ENCODE assay signal across 28 cellular contexts in the genomic region with DNA sequence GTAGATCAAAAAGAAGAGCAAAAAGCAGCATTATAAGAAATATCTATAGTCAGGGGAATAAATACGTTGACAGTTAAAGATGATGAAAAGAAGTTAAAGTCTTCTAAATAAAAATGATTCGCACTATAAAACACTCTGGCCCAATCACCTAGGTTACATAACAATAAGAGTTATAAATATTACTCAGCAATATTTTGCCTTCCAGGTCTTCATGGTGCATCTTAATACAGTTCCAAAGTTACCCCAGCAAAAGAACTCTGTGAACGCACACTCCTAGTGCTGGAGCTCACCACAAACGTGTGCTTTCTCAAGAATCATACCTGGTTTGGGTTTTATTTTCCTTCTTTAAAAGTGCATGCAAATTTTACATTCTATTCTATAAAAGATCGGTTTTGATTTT.
"Had no signal": no experiment of that assay in that cellular context is flagged by ENCODE, and none has a peak within 500 bp of the region (broad histone marks: within the 10 kb centered on the region; RNA-seq: fewer than 3 reads in every experiment).

No MANE protein-coding gene starts in this region.

- H3K27ac ChIP-seq: body of pancreas, cardiac muscle cell, colonic mucosa, WERI-Rb-1 had no signal

- H3K4me1 ChIP-seq: body of pancreas, colonic mucosa had no signal

- H3K9me3 ChIP-seq: body of pancreas, colonic mucosa, esophagus muscularis mucosa, gastroesophageal sphincter had no signal

- H3K36me3 ChIP-seq: cardiac muscle cell, colonic mucosa, esophagus muscularis mucosa, gastroesophageal sphincter, WERI-Rb-1 had no signal

- DNase-seq: activated B cell treated with CpG ODN at 0.5 μM for 24 hours; activated CD4-positive, alpha-beta T cell treated with anti-CD3 and anti-CD28 coated beads for 48 hours; activated CD4-positive, alpha-beta T cell treated with anti-CD3 and anti-CD28 coated beads, Interleukin-2, amount 50 U/mL, for 1 hour; activated CD4-positive, alpha-beta T cell treated with anti-CD3 and anti-CD28 coated beads, Interleukin-2, amount 50 U/mL, for 48 hours; activated CD8-positive, alpha-beta memory T cell treated with anti-CD3 and anti-CD28 coated beads for 24 hours; activated CD8-positive, alpha-beta T cell treated with anti-CD3 and anti-CD28 coated beads for 36 hours; activated effector memory CD4-positive, alpha-beta T cell treated with Interleukin-2 at 50 U/mL for 16 hours; activated gamma-delta T cell treated with Interleukin-2 at 50 U/mL for 16 hours; activated naive CD4-positive, alpha-beta T cell treated with anti-CD3 and anti-CD28 coated beads, Interleukin-2, amount 50 U/mL, for 16 hours; activated naive CD4-positive, alpha-beta T cell treated with Interleukin-2 at 50 U/mL for 16 hours; activated T-cell treated with anti-CD3 and anti-CD28 coated beads, Interleukin-2, amount 50 U/mL, for 4 hours; amniotic stem cell; aorta; body of pancreas; central memory CD4-positive, alpha-beta T cell; cerebellar nuclear complex; colonic mucosa; effector CD8-positive, alpha-beta T cell; erythroblast; foreskin melanocyte; T-helper 1 cell; T-helper 17 cell; T1000; WERI-Rb-1 had no signal

- H3K27me3 ChIP-seq: body of pancreas, cardiac muscle cell, colonic mucosa, esophagus muscularis mucosa, gastroesophageal sphincter had no signal

- FAIRE-seq: endometrium had no signal

- H3K4me3 ChIP-seq: body of pancreas, cardiac muscle cell, colonic mucosa, esophagus muscularis mucosa, gastroesophageal sphincter had no signal
